1 cellular context compared by ENCODE assay signal in genomic region chr19:56104423-56104822, GRCh38.
TF ChIP-seq lines count a peak whose summit lies in the region.

No MANE protein-coding gene starts in this region.

TF ChIP-seq in IMR-90, 13 proteins besides CTCF, POLR2A, EP300 and RAD21:
- TF ChIP-seq MAFK (IDR thresholded peaks at IDR 0.05; ENCODE audit: low read depth, low read length): no peak
- no peak for TF ChIP-seq RCOR1 (IDR thresholded peaks at IDR 0.05; ENCODE audit: insufficient replicate concordance, low read length)
- TF ChIP-seq CEBPB (IDR thresholded peaks at IDR 0.05; ENCODE audit: low read depth, low read length): no peak
- no peak for TF ChIP-seq NFE2L2 (IDR thresholded peaks at IDR 0.05; ENCODE audit: low read depth, low read length)
- TF ChIP-seq BHLHE40 (IDR thresholded peaks at IDR 0.05; ENCODE audit: low read depth, low read length): no peak
- no peak for TF ChIP-seq ELK1 (IDR thresholded peaks at IDR 0.05; ENCODE audit: borderline replicate concordance, low read depth, low read length)
- TF ChIP-seq MAZ (IDR thresholded peaks at IDR 0.05; ENCODE audit: borderline replicate concordance, low read depth, low read length): no peak
- no peak for TF ChIP-seq CHD1 (IDR thresholded peaks at IDR 0.05; ENCODE audit: low read depth, low read length)
- no peak for TF ChIP-seq FOS (IDR thresholded peaks at IDR 0.05; ENCODE audit: low read depth, low read length)
- TF ChIP-seq SMC3 (IDR thresholded peaks at IDR 0.05; ENCODE audit: low read depth, low read length): no peak
- no peak for TF ChIP-seq RFX5 (IDR thresholded peaks at IDR 0.05; ENCODE audit: low read depth, low read length)
- TF ChIP-seq MXI1 (IDR thresholded peaks at IDR 0.05; ENCODE audit: borderline replicate concordance, low read depth, low read length): no peak
- TF ChIP-seq USF2 (IDR thresholded peaks at IDR 0.05; ENCODE audit: low read depth, low read length): no peak
